Comparison of ENCODE assay signal across 1 cellular context in the genomic region with DNA sequence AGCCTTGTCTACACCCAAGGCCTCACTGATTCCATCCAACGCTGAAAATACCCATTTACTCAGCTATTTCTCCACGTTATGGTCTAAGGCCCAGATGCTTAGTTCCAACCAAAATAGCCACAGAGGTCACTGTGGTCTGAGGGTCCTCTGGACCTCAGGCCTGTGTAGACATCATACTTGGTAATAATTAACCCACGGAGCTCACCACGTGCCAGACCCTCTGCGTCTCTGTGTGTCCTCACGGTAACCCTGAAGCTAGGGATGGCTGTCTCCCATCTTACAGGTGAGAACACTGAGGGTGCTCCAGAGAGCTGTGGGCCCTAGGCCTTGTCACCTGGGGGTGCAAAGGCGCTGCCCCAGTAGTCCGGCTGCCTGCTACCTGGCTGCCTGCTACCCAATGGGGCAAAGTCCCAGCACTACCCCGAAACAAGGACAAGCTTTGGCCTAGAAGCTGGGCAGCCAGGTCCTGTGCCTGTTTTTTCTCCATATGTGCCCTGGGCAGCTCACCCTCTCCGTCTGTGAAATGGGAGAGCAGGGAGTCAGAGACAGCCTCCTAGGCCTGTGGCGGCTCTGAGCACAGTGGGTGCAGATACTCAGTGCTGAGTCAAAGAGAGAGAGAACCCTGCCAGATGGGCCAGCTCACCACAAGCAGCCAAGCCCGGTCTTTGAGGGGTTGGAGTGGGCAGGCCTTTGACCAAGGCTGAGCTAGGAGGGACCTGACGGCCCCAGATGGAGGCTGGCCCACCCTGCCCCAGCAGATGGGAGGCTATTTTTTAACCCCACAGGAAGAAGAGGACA.
A peak's percentile ranks its signal among the peaks of the same experiment; 100 is the strongest.
TF ChIP-seq lines count a peak whose summit lies in the region.

No MANE protein-coding gene starts in this region.

TF ChIP-seq in HepG2, 621 proteins besides CTCF, POLR2A, EP300 and RAD21 (continued from another document and continues in another):
- TF ChIP-seq, protein P1, sequence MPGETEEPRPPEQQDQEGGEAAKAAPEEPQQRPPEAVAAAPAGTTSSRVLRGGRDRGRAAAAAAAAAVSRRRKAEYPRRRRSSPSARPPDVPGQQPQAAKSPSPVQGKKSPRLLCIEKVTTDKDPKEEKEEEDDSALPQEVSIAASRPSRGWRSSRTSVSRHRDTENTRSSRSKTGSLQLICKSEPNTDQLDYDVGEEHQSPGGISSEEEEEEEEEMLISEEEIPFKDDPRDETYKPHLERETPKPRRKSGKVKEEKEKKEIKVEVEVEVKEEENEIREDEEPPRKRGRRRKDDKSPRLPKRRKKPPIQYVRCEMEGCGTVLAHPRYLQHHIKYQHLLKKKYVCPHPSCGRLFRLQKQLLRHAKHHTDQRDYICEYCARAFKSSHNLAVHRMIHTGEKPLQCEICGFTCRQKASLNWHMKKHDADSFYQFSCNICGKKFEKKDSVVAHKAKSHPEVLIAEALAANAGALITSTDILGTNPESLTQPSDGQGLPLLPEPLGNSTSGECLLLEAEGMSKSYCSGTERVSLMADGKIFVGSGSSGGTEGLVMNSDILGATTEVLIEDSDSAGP (CRISPR knock-in tag; IDR thresholded peaks at IDR 0.05; ENCODE audit: borderline replicate concordance), result peak; percentile 58; the same call in 1 of the 2 replicates
- peak; percentile 71 for TF ChIP-seq BHLHE40 (IDR thresholded peaks at IDR 0.05; ENCODE audit: low read length)
- TF ChIP-seq RARA (CRISPR knock-in tag; IDR thresholded peaks at IDR 0.05), result peak; percentile 73
- no peak for TF ChIP-seq ERF (CRISPR knock-in tag; IDR thresholded peaks at IDR 0.05)
- TF ChIP-seq SKI (IDR thresholded peaks at IDR 0.05; ENCODE audit: partially characterized antibody), result peak; percentile 13
- TF ChIP-seq, protein P2, sequence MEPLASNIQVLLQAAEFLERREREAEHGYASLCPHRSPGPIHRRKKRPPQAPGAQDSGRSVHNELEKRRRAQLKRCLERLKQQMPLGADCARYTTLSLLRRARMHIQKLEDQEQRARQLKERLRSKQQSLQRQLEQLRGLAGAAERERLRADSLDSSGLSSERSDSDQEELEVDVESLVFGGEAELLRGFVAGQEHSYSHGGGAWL (CRISPR knock-in tag; IDR thresholded peaks at IDR 0.05), result no peak
- peak; percentile 82 for TF ChIP-seq KDM1A (CRISPR knock-in tag; IDR thresholded peaks at IDR 0.05)
- peak; percentile 66; the same call in 1 of the 2 replicates for TF ChIP-seq ZFX (CRISPR knock-in tag; IDR thresholded peaks at IDR 0.05; ENCODE audit: low read depth)
- TF ChIP-seq, protein P3, sequence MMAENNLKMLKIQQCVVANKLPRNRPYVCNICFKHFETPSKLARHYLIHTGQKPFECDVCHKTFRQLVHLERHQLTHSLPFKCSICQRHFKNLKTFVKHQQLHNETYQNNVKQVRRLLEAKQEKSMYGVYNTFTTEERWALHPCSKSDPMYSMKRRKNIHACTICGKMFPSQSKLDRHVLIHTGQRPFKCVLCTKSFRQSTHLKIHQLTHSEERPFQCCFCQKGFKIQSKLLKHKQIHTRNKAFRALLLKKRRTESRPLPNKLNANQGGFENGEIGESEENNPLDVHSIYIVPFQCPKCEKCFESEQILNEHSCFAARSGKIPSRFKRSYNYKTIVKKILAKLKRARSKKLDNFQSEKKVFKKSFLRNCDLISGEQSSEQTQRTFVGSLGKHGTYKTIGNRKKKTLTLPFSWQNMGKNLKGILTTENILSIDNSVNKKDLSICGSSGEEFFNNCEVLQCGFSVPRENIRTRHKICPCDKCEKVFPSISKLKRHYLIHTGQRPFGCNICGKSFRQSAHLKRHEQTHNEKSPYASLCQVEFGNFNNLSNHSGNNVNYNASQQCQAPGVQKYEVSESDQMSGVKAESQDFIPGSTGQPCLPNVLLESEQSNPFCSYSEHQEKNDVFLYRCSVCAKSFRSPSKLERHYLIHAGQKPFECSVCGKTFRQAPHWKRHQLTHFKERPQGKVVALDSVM (CRISPR knock-in tag; IDR thresholded peaks at IDR 0.05), result 0 out of 2 replicates have a peak, but pooled peaks have one; percentile 41
- TF ChIP-seq ZNF768 (CRISPR knock-in tag; IDR thresholded peaks at IDR 0.05), result peak; percentile 83; the same call in 1 of the 2 replicates
- TF ChIP-seq, protein P4, sequence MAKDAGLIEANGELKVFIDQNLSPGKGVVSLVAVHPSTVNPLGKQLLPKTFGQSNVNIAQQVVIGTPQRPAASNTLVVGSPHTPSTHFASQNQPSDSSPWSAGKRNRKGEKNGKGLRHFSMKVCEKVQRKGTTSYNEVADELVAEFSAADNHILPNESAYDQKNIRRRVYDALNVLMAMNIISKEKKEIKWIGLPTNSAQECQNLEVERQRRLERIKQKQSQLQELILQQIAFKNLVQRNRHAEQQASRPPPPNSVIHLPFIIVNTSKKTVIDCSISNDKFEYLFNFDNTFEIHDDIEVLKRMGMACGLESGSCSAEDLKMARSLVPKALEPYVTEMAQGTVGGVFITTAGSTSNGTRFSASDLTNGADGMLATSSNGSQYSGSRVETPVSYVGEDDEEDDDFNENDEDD (CRISPR knock-in tag; IDR thresholded peaks at IDR 0.05; ENCODE audit: borderline replicate concordance), result peak; percentile 32; the same call in 1 of the 2 replicates
- peak; percentile 76; the same call in 1 of the 2 replicates for TF ChIP-seq CHD4 (IDR thresholded peaks at IDR 0.05; ENCODE audit: borderline replicate concordance, low read length)
- TF ChIP-seq MEF2D (CRISPR knock-in tag; IDR thresholded peaks at IDR 0.05), result peak; percentile 34; the same call in 1 of the 2 replicates
- TF ChIP-seq, protein P5, sequence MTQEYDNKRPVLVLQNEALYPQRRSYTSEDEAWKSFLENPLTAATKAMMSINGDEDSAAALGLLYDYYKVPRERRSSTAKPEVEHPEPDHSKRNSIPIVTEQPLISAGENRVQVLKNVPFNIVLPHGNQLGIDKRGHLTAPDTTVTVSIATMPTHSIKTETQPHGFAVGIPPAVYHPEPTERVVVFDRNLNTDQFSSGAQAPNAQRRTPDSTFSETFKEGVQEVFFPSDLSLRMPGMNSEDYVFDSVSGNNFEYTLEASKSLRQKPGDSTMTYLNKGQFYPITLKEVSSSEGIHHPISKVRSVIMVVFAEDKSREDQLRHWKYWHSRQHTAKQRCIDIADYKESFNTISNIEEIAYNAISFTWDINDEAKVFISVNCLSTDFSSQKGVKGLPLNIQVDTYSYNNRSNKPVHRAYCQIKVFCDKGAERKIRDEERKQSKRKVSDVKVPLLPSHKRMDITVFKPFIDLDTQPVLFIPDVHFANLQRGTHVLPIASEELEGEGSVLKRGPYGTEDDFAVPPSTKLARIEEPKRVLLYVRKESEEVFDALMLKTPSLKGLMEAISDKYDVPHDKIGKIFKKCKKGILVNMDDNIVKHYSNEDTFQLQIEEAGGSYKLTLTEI (CRISPR knock-in tag; conservative IDR thresholded peaks at IDR 0.05), result no peak
- 0 out of 2 replicates have a peak, but pooled peaks have one; percentile 16 for TF ChIP-seq REPIN1 (CRISPR knock-in tag; IDR thresholded peaks at IDR 0.05; ENCODE audit: borderline replicate concordance, low read depth)
- peak; percentile 84; the same call in 1 of the 2 replicates for TF ChIP-seq ZBTB7A (CRISPR knock-in tag; IDR thresholded peaks at IDR 0.05)
- TF ChIP-seq, protein P6, sequence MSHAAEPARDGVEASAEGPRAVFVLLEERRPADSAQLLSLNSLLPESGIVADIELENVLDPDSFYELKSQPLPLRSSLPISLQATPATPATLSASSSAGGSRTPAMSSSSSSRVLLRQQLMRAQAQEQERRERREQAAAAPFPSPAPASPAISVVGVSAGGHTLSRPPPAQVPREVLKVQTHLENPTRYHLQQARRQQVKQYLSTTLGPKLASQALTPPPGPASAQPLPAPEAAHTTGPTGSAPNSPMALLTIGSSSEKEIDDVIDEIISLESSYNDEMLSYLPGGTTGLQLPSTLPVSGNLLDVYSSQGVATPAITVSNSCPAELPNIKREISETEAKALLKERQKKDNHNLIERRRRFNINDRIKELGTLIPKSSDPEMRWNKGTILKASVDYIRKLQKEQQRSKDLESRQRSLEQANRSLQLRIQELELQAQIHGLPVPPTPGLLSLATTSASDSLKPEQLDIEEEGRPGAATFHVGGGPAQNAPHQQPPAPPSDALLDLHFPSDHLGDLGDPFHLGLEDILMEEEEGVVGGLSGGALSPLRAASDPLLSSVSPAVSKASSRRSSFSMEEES (CRISPR knock-in tag; IDR thresholded peaks at IDR 0.05), result peak; percentile 49; the same call in 1 of the 2 replicates
- no peak for TF ChIP-seq NR1H2 (CRISPR knock-in tag; IDR thresholded peaks at IDR 0.05; ENCODE audit: borderline replicate concordance, low read depth)
- no peak for TF ChIP-seq MZF1 (CRISPR knock-in tag; IDR thresholded peaks at IDR 0.05; ENCODE audit: borderline replicate concordance)
- TF ChIP-seq, protein P7, sequence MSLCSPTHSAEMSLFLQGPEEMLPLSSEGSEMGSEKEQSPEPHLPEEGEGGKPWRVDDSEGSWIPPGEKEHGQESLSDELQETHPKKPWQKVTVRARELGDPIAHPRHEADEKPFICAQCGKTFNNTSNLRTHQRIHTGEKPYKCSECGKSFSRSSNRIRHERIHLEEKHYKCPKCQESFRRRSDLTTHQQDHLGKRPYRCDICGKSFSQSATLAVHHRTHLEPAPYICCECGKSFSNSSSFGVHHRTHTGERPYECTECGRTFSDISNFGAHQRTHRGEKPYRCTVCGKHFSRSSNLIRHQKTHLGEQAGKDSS (CRISPR knock-in tag; IDR thresholded peaks at IDR 0.05; ENCODE audit: borderline replicate concordance, low read depth), result peak; percentile 43; the same call in 1 of the 2 replicates
- no peak for TF ChIP-seq ZNF317 (CRISPR knock-in tag; IDR thresholded peaks at IDR 0.05)
- 0 out of 2 replicates have a peak, but pooled peaks have one; percentile 21 for TF ChIP-seq TARDBP (CRISPR knock-in tag; IDR thresholded peaks at IDR 0.05)
- no peak for TF ChIP-seq ZBTB20 (CRISPR knock-in tag; IDR thresholded peaks at IDR 0.05; ENCODE audit: borderline replicate concordance, low read depth)
- TF ChIP-seq ADNP (CRISPR knock-in tag; IDR thresholded peaks at IDR 0.05), result 0 out of 2 replicates have a peak, but pooled peaks have one; percentile 57
- TF ChIP-seq HCFC1 (IDR thresholded peaks at IDR 0.05; ENCODE audit: low read depth, low read length), result no peak
- peak; percentile 48; the same call in 1 of the 2 replicates for TF ChIP-seq MIXL1 (CRISPR knock-in tag; IDR thresholded peaks at IDR 0.05)
- TF ChIP-seq NR2F2 (IDR thresholded peaks at IDR 0.05; ENCODE audit: borderline replicate concordance, low read depth), result 0 out of 2 replicates have a peak, but pooled peaks have one; percentile 16
- TF ChIP-seq, protein P8, sequence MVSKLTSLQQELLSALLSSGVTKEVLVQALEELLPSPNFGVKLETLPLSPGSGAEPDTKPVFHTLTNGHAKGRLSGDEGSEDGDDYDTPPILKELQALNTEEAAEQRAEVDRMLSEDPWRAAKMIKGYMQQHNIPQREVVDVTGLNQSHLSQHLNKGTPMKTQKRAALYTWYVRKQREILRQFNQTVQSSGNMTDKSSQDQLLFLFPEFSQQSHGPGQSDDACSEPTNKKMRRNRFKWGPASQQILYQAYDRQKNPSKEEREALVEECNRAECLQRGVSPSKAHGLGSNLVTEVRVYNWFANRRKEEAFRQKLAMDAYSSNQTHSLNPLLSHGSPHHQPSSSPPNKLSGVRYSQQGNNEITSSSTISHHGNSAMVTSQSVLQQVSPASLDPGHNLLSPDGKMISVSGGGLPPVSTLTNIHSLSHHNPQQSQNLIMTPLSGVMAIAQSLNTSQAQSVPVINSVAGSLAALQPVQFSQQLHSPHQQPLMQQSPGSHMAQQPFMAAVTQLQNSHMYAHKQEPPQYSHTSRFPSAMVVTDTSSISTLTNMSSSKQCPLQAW (CRISPR knock-in tag; IDR thresholded peaks at IDR 0.05), result peak; percentile 95
- TF ChIP-seq, protein P9, sequence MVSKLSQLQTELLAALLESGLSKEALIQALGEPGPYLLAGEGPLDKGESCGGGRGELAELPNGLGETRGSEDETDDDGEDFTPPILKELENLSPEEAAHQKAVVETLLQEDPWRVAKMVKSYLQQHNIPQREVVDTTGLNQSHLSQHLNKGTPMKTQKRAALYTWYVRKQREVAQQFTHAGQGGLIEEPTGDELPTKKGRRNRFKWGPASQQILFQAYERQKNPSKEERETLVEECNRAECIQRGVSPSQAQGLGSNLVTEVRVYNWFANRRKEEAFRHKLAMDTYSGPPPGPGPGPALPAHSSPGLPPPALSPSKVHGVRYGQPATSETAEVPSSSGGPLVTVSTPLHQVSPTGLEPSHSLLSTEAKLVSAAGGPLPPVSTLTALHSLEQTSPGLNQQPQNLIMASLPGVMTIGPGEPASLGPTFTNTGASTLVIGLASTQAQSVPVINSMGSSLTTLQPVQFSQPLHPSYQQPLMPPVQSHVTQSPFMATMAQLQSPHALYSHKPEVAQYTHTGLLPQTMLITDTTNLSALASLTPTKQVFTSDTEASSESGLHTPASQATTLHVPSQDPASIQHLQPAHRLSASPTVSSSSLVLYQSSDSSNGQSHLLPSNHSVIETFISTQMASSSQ (IDR thresholded peaks at IDR 0.05; ENCODE audit: low read depth), result peak; percentile 92
- TF ChIP-seq, protein P9 (CRISPR knock-in tag; IDR thresholded peaks at IDR 0.05; ENCODE audit: borderline replicate concordance), result peak; percentile 95
- TF ChIP-seq BRCA1 (CRISPR knock-in tag; IDR thresholded peaks at IDR 0.05), result no peak
- TF ChIP-seq, protein P10, sequence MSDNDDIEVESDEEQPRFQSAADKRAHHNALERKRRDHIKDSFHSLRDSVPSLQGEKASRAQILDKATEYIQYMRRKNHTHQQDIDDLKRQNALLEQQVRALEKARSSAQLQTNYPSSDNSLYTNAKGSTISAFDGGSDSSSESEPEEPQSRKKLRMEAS (IDR thresholded peaks at IDR 0.05), result peak; percentile 72
- TF ChIP-seq NRL (CRISPR knock-in tag; IDR thresholded peaks at IDR 0.05; ENCODE audit: borderline replicate concordance), result peak; percentile 47; the same call in 1 of the 2 replicates
- 0 out of 2 replicates have a peak, but pooled peaks have one; percentile 6 for TF ChIP-seq BCL6 (CRISPR knock-in tag; IDR thresholded peaks at IDR 0.05)
- TF ChIP-seq ZSCAN22 (CRISPR knock-in tag; IDR thresholded peaks at IDR 0.05), result no peak
- no peak for TF ChIP-seq SOX6 (IDR thresholded peaks at IDR 0.05)
- 0 out of 2 replicates have a peak, but pooled peaks have one; percentile 19 for TF ChIP-seq SOX6 (CRISPR knock-in tag; IDR thresholded peaks at IDR 0.05)
- no peak for TF ChIP-seq MIER3 (CRISPR knock-in tag; IDR thresholded peaks at IDR 0.05; ENCODE audit: borderline replicate concordance)
- TF ChIP-seq ZMYM3 (CRISPR knock-in tag; IDR thresholded peaks at IDR 0.05), result peak; percentile 98
- TF ChIP-seq MYC (CRISPR knock-in tag; IDR thresholded peaks at IDR 0.05; ENCODE audit: borderline replicate concordance), result peak; percentile 41; the same call in 1 of the 2 replicates
- no peak for TF ChIP-seq SOX13 (IDR thresholded peaks at IDR 0.05)
- peak in 1 of 2 experiments; percentile 15; a peak in 1 of 4 replicates for TF ChIP-seq SOX13 (CRISPR knock-in tag; conservative IDR thresholded peaks at IDR 0.05 in 1 of 2, IDR thresholded peaks at IDR 0.05 in 1 of 2)
- TF ChIP-seq RXRA (CRISPR knock-in tag; IDR thresholded peaks at IDR 0.05), result peak; percentile 83
